In the genomic region with DNA sequence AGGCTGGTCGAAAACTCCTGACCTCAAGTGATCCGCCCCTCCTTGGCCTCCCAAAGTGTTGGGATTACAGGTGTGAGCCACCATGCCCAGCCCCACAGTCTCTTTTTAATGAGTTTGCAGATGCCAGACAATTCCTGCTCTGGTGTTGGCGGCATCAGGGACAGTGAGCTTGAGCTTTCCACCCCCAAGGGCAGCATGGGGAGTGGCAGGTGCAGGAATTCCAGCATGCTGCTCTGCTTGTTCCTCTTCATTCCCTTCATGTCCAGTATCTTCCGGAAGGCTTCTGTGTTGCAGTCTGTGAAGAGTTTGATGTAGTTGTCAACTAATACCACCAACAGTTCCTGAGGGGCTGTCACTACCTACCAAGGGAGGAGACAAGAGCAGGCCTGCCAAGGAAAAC, we compare ENCODE assay signal across 1 cellular context.
TF ChIP-seq lines count a peak whose summit lies in the region.

No MANE protein-coding gene starts in this region.

TF ChIP-seq in HepG2, 621 proteins besides CTCF, POLR2A, EP300 and RAD21 (continued from another document):
- TF ChIP-seq ZNF687 (CRISPR knock-in tag; IDR thresholded peaks at IDR 0.05) (no peak), ZNF12 (CRISPR knock-in tag; IDR thresholded peaks at IDR 0.05) (no peak), ZNF850 (CRISPR knock-in tag; conservative IDR thresholded peaks at IDR 0.05) (no peak), ZBTB26 (CRISPR knock-in tag; IDR thresholded peaks at IDR 0.05; ENCODE audit: borderline replicate concordance) (no peak), ESRRA (CRISPR knock-in tag; IDR thresholded peaks at IDR 0.05; ENCODE audit: low read depth) (no peak), ZNF496 (CRISPR knock-in tag; IDR thresholded peaks at IDR 0.05; ENCODE audit: insufficient replicate concordance) (no peak), HDAC2 (CRISPR knock-in tag; IDR thresholded peaks at IDR 0.05) (no peak), ELF1 (CRISPR knock-in tag; IDR thresholded peaks at IDR 0.05) (no peak), ZSCAN12 (CRISPR knock-in tag; IDR thresholded peaks at IDR 0.05) (no peak), ZNF615 (CRISPR knock-in tag; IDR thresholded peaks at IDR 0.05; ENCODE audit: borderline replicate concordance) (no peak)
- TF ChIP-seq, protein P1, sequence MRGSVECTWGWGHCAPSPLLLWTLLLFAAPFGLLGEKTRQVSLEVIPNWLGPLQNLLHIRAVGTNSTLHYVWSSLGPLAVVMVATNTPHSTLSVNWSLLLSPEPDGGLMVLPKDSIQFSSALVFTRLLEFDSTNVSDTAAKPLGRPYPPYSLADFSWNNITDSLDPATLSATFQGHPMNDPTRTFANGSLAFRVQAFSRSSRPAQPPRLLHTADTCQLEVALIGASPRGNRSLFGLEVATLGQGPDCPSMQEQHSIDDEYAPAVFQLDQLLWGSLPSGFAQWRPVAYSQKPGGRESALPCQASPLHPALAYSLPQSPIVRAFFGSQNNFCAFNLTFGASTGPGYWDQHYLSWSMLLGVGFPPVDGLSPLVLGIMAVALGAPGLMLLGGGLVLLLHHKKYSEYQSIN (CRISPR knock-in tag; IDR thresholded peaks at IDR 0.05; ENCODE audit: borderline replicate concordance), result no peak
- TF ChIP-seq, protein P2, sequence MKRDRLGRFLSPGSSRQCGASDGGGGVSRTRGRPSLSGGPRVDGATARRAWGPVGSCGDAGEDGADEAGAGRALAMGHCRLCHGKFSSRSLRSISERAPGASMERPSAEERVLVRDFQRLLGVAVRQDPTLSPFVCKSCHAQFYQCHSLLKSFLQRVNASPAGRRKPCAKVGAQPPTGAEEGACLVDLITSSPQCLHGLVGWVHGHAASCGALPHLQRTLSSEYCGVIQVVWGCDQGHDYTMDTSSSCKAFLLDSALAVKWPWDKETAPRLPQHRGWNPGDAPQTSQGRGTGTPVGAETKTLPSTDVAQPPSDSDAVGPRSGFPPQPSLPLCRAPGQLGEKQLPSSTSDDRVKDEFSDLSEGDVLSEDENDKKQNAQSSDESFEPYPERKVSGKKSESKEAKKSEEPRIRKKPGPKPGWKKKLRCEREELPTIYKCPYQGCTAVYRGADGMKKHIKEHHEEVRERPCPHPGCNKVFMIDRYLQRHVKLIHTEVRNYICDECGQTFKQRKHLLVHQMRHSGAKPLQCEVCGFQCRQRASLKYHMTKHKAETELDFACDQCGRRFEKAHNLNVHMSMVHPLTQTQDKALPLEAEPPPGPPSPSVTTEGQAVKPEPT (CRISPR knock-in tag; IDR thresholded peaks at IDR 0.05; ENCODE audit: low read depth), result no peak
